24 cellular contexts compared by ENCODE assay signal in genomic region chr18:58898427-58898826, GRCh38. TPM values are rescaled to one million over a fixed set of nuclear protein-coding genes. Genes with fewer than 3 reads are reported as not detected.
A peak's percentile ranks its signal among the peaks of the same experiment; 100 is the strongest.
DNase-seq lines count a peak whose midpoint lies in the region; ATAC-seq and TF ChIP-seq lines count a peak whose summit lies in the region.
"Had no signal": no experiment of that assay in that cellular context is flagged by ENCODE, and none has a peak within 500 bp of the region (broad histone marks: within the 10 kb centered on the region; RNA-seq: fewer than 3 reads in every experiment).

No MANE protein-coding gene starts in this region.

- peaks cover 97% of the 10 kb centered on the region for H3K79me2 ChIP-seq in DOHH2 (ENCODE audit: control insufficient read depth, low read length)
- H3K79me2 ChIP-seq in parathyroid adenoma = peaks cover 2% of the 10 kb centered on the region

- no peaks in the 10 kb centered on the region for H3K27me3 ChIP-seq in DOHH2 (ENCODE audit: control insufficient read depth, low read length)
- H3K27me3 ChIP-seq in ascending aorta = no peaks in the 10 kb centered on the region
- no peaks in the 10 kb centered on the region for H3K27me3 ChIP-seq in parathyroid adenoma (ENCODE audit: control insufficient read depth, insufficient read depth, low read length)
- H3K27me3 ChIP-seq: cardiac muscle cell, esophagus squamous epithelium, vagina had no signal

- peaks cover 67% of the 10 kb centered on the region for H3K36me3 ChIP-seq in DOHH2 (ENCODE audit: control insufficient read depth, low read length)
- H3K36me3 ChIP-seq in ascending aorta = peaks cover 3 to 13% of the 10 kb centered on the region in 2 donors
- no peaks in the 10 kb centered on the region for H3K36me3 ChIP-seq in parathyroid adenoma (ENCODE audit: control insufficient read depth, insufficient read depth, low read length)
- H3K36me3 ChIP-seq: cardiac muscle cell had no signal

- no peaks in the 10 kb centered on the region for H4K20me1 ChIP-seq in DOHH2 (ENCODE audit: control insufficient read depth, insufficient read depth, low read depth, low read length)

- H3K9me2 ChIP-seq in DOHH2 (replicated peaks; ENCODE audit: control insufficient read depth, low read length) = no peaks in the 10 kb centered on the region

- DNase-seq in NCI-H2107 (lab: John Stamatoyannopoulos, UW) = peak; percentile 44
- DNase-seq in ascending aorta (ENCODE audit: low spot score in 2 of 2) = no peak
- DNase-seq in NCI-H526 treated with DMSO at 0.1 percent for 48 hours (lab: John Stamatoyannopoulos, UW) = no peak
- DNase-seq in globus pallidus (ENCODE audit: low spot score) = no peak
- no peak for DNase-seq in activated T-cell treated with anti-CD3 and anti-CD28 coated beads, Interleukin-2, amount 50 U/mL, for 48 hours
- DNase-seq: activated CD4-positive, alpha-beta T cell treated with anti-CD3 and anti-CD28 coated beads, Interleukin-2, amount 50 U/mL, for 48 hours; activated T-cell treated with anti-CD3 and anti-CD28 coated beads for 4 hours; amniotic stem cell; COR-L47; DMS79 treated with DMSO at 0.1 percent for 48 hours; effector CD4-positive, alpha-beta T cell; esophagus squamous epithelium; H7; left cardiac atrium; mesendoderm; NCI-H1092; NCI-H2081; NCI-H526; SHP77 treated with DMSO at 0.1 percent for 48 hours had no signal

- H3K4me1 ChIP-seq in DOHH2 (ENCODE audit: control insufficient read depth, low read length) = peaks cover 71% of the 10 kb centered on the region
- H3K4me1 ChIP-seq in ascending aorta = peaks cover 0 to 42% of the 10 kb centered on the region in 2 donors
- no peaks in the 10 kb centered on the region for H3K4me1 ChIP-seq in parathyroid adenoma

- no peak overlapping the region for H3K9ac ChIP-seq in parathyroid adenoma

- H3F3A ChIP-seq in DOHH2 (ENCODE audit: control insufficient read depth, insufficient read depth) = peaks cover 15% of the 10 kb centered on the region; the same call in 1 of the 2 replicates

- H2AFZ ChIP-seq in parathyroid adenoma = peak overlapping the region; percentile 56

- H3K4me3 ChIP-seq in DOHH2 (ENCODE audit: low read length) (no peak overlapping the region), ascending aorta (no peak overlapping the region), parathyroid adenoma (ENCODE audit: low read depth, low read length) (no peak overlapping the region)
- H3K4me3 ChIP-seq: cardiac muscle cell, esophagus squamous epithelium, vagina had no signal

- H3K4me2 ChIP-seq in DOHH2 (ENCODE audit: low read length) = 0 out of 2 replicates have a peak overlapping the region, but pooled peaks have one; percentile 14
- H3K4me2 ChIP-seq in parathyroid adenoma (ENCODE audit: low read length) = no peak overlapping the region

- no peaks in the 10 kb centered on the region for H3K9me3 ChIP-seq in DOHH2 (ENCODE audit: control insufficient read depth, insufficient read depth, low read length)
- H3K9me3 ChIP-seq in ascending aorta = no peaks in the 10 kb centered on the region
- no peaks in the 10 kb centered on the region for H3K9me3 ChIP-seq in parathyroid adenoma (ENCODE audit: control insufficient read depth, low read length)
- H3K9me3 ChIP-seq: esophagus squamous epithelium, vagina had no signal

- no peak for ATAC-seq in HG02763 (IDR thresholded peaks at IDR 0.05; ENCODE audit: unreplicated experiment)
- ATAC-seq: left cardiac atrium had no signal

- no peak overlapping the region for H3K27ac ChIP-seq in DOHH2 (ENCODE audit: low read depth, low read length)
- H3K27ac ChIP-seq in ascending aorta = peak overlapping the region; percentile 52 to 86
- no peak overlapping the region for H3K27ac ChIP-seq in parathyroid adenoma
- H3K27ac ChIP-seq: cardiac muscle cell, esophagus squamous epithelium, vagina had no signal

- intact Hi-C loops in ascending aorta (cut with DNase I) = no loop called here

- TF ChIP-seq CTCF in DOHH2 (IDR thresholded peaks at IDR 0.05; ENCODE audit: low read depth, low read length, poor library complexity, severe bottlenecking) (no peak), ascending aorta (IDR thresholded peaks at IDR 0.05) (no peak), parathyroid adenoma (IDR thresholded peaks at IDR 0.05) (no peak)

RNA-seq across cellular contexts. Expression of gene ZNF532, which starts 33.8 kb away (rescaled TPM):
- total RNA-seq in ascending aorta = 161 TPM

Comparison
In these comparisons a context has a peak if more than half of its experiments do, and no peak if none do; other contexts are left out.
1. H3K27ac ChIP-seq: peak in ascending aorta (2 of 2); none in DOHH2 (single experiment) and parathyroid adenoma (single experiment).